ENCODE assay signal across 1 cellular context in genomic region chrX:23783569-23784486, GRCh38.
TF ChIP-seq lines count a peak whose summit lies in the region.

No MANE protein-coding gene starts in this region.

TF ChIP-seq in HepG2, 621 proteins besides CTCF, POLR2A, EP300 and RAD21:
- TF ChIP-seq KMT2A (CRISPR knock-in tag; IDR thresholded peaks at IDR 0.05) = no peak
- TF ChIP-seq AGO2 (optimal IDR thresholded peaks at IDR 0.05; ENCODE audit: low read depth, low read length) = peak; percentile 10
- peak; percentile 79 for TF ChIP-seq RBFOX2 (IDR thresholded peaks at IDR 0.05; ENCODE audit: low read depth, low read length)
- TF ChIP-seq, protein P1, sequence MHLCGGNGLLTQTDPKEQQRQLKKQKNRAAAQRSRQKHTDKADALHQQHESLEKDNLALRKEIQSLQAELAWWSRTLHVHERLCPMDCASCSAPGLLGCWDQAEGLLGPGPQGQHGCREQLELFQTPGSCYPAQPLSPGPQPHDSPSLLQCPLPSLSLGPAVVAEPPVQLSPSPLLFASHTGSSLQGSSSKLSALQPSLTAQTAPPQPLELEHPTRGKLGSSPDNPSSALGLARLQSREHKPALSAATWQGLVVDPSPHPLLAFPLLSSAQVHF (CRISPR knock-in tag; IDR thresholded peaks at IDR 0.05) = 0 out of 2 replicates have a peak, but pooled peaks have one; percentile 11
- TF ChIP-seq, protein P2, sequence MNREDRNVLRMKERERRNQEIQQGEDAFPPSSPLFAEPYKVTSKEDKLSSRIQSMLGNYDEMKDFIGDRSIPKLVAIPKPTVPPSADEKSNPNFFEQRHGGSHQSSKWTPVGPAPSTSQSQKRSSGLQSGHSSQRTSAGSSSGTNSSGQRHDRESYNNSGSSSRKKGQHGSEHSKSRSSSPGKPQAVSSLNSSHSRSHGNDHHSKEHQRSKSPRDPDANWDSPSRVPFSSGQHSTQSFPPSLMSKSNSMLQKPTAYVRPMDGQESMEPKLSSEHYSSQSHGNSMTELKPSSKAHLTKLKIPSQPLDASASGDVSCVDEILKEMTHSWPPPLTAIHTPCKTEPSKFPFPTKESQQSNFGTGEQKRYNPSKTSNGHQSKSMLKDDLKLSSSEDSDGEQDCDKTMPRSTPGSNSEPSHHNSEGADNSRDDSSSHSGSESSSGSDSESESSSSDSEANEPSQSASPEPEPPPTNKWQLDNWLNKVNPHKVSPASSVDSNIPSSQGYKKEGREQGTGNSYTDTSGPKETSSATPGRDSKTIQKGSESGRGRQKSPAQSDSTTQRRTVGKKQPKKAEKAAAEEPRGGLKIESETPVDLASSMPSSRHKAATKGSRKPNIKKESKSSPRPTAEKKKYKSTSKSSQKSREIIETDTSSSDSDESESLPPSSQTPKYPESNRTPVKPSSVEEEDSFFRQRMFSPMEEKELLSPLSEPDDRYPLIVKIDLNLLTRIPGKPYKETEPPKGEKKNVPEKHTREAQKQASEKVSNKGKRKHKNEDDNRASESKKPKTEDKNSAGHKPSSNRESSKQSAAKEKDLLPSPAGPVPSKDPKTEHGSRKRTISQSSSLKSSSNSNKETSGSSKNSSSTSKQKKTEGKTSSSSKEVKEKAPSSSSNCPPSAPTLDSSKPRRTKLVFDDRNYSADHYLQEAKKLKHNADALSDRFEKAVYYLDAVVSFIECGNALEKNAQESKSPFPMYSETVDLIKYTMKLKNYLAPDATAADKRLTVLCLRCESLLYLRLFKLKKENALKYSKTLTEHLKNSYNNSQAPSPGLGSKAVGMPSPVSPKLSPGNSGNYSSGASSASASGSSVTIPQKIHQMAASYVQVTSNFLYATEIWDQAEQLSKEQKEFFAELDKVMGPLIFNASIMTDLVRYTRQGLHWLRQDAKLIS (CRISPR knock-in tag; IDR thresholded peaks at IDR 0.05) = 0 out of 2 replicates have a peak, but pooled peaks have one; percentile 50
- no peak for TF ChIP-seq MBNL3 (CRISPR knock-in tag; conservative IDR thresholded peaks at IDR 0.05)
- TF ChIP-seq GABPA (IDR thresholded peaks at IDR 0.05; ENCODE audit: low read depth, low read length) = no peak
- 0 out of 2 replicates have a peak, but pooled peaks have one; percentile 6 for TF ChIP-seq GABPA (CRISPR knock-in tag; IDR thresholded peaks at IDR 0.05; ENCODE audit: low read depth)
- TF ChIP-seq KDM3A (CRISPR knock-in tag; IDR thresholded peaks at IDR 0.05; ENCODE audit: low read depth) = no peak
- TF ChIP-seq, protein P3, sequence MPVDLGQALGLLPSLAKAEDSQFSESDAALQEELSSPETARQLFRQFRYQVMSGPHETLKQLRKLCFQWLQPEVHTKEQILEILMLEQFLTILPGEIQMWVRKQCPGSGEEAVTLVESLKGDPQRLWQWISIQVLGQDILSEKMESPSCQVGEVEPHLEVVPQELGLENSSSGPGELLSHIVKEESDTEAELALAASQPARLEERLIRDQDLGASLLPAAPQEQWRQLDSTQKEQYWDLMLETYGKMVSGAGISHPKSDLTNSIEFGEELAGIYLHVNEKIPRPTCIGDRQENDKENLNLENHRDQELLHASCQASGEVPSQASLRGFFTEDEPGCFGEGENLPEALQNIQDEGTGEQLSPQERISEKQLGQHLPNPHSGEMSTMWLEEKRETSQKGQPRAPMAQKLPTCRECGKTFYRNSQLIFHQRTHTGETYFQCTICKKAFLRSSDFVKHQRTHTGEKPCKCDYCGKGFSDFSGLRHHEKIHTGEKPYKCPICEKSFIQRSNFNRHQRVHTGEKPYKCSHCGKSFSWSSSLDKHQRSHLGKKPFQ (CRISPR knock-in tag; IDR thresholded peaks at IDR 0.05; ENCODE audit: insufficient replicate concordance) = no peak
- peak; percentile 9 for TF ChIP-seq RBM22 (optimal IDR thresholded peaks at IDR 0.05; ENCODE audit: low read length)
